16 cellular contexts compared by ENCODE assay signal in genomic region chr1:30822006-30822405, GRCh38.
A peak's percentile ranks its signal among the peaks of the same experiment; 100 is the strongest.
DNase-seq lines count a peak whose midpoint lies in the region; ATAC-seq, FAIRE-seq and TF ChIP-seq lines count a peak whose summit lies in the region.
"Had no signal": no experiment of that assay in that cellular context is flagged by ENCODE, and none has a peak within 500 bp of the region (broad histone marks: within the 10 kb centered on the region; RNA-seq: fewer than 3 reads in every experiment).

No MANE protein-coding gene starts in this region.

- H3K4me3 ChIP-seq in IMR-90 (ENCODE audit: insufficient read depth, low read depth, low read length) (no peak overlapping the region), HepG2 (replicated peaks in 1 of 3; ENCODE audit: insufficient read depth in 1 of 3, low read depth in 2 of 3, low read length in 3 of 3) (no peak overlapping the region), rectal smooth muscle tissue (ENCODE audit: low read length) (no peak overlapping the region)
- no peak overlapping the region for H3K4me3 ChIP-seq in naive thymus-derived CD4-positive, alpha-beta T cell (ENCODE audit: low read length)
- H3K4me3 ChIP-seq: GM12878, HAP-1, K562 had no signal

- H2AFZ ChIP-seq in IMR-90 (replicated peaks; ENCODE audit: low read length, poor library complexity): peak overlapping the region; percentile 51
- no peak overlapping the region for H2AFZ ChIP-seq in HepG2 (ENCODE audit: low read length)

- no peak overlapping the region; a peak in 1 of 4 replicates for H4K8ac ChIP-seq in IMR-90 (ENCODE audit: low read depth in 2 of 2, low read length in 2 of 2)

- BruUV-seq in IMR-90 (replicated peaks; lab: Mats Ljungman, UMichigan) (no TSS peak), HepG2 (replicated peaks; lab: Mats Ljungman, UMichigan) (no TSS peak)

- H2BK120ac ChIP-seq in IMR-90 (ENCODE audit: low read depth, low read length): peak overlapping the region; percentile 72

- H2AK5ac ChIP-seq in IMR-90 (ENCODE audit: low read depth, low read length): peak overlapping the region; percentile 67; the same call in 1 of the 2 replicates

- peak; percentile 52 for FAIRE-seq in HepG2 (lab: Jason Lieb, UNC)
- FAIRE-seq: GM12878, K562 had no signal

- ATAC-seq in IMR-90 (ENCODE audit: low read depth): no peak
- no peak for ATAC-seq in HepG2
- ATAC-seq in left ventricle myocardium superior: no peak
- ATAC-seq in naive thymus-derived CD4-positive, alpha-beta T cell: no peak
- ATAC-seq: GM12878, K562 had no signal

- DNase-seq in IMR-90 (no peak), HepG2 (ENCODE audit: low spot score) (peak; percentile 50), left ventricle myocardium superior (no peak), NCI-H2081 treated with DMSO at 0.1 percent for 48 hours (lab: John Stamatoyannopoulos, UW) (no peak), posterior vena cava (ENCODE audit: low spot score) (no peak)
- no peak for DNase-seq in naive thymus-derived CD4-positive, alpha-beta T cell
- DNase-seq: GDM1, NCI-H1092, NCI-H524, SHP77 treated with DMSO at 0.1 percent for 48 hours had no signal

- peak overlapping the region; percentile 60 for H3K4ac ChIP-seq in IMR-90 (ENCODE audit: low read depth, low read length)

- H3K4me1 Mint-ChIP-seq in brain: peaks cover 37% of the 10 kb centered on the region
- H3K4me1 Mint-ChIP-seq in naive thymus-derived CD4-positive, alpha-beta T cell: peaks cover 9 to 24% (median 15%) of the 10 kb centered on the region in 7 donors

- H3K27ac Mint-ChIP-seq in brain: peak overlapping the region in 4 of 5 experiments; percentile 56 to 92 (median 72)
- H3K27ac Mint-ChIP-seq in naive thymus-derived CD4-positive, alpha-beta T cell: no peak overlapping the region

- H3K4me1 ChIP-seq in IMR-90 (ENCODE audit: control insufficient read depth, insufficient read depth, low read length): peaks cover 22% of the 10 kb centered on the region
- peaks cover 24% of the 10 kb centered on the region for H3K4me1 ChIP-seq in HepG2 (ENCODE audit: insufficient read depth, low read length)
- H3K4me1 ChIP-seq in rectal smooth muscle tissue (ENCODE audit: control insufficient read depth, insufficient read depth, low read length): peaks cover 61% of the 10 kb centered on the region
- peaks cover 0 to 10% of the 10 kb centered on the region in 2 donors for H3K4me1 ChIP-seq in naive thymus-derived CD4-positive, alpha-beta T cell (ENCODE audit: control insufficient read depth in 2 of 2, insufficient read depth in 2 of 2, low read length in 2 of 2)

- no peak overlapping the region for H2BK5ac ChIP-seq in IMR-90 (ENCODE audit: low read depth, low read length, poor library complexity, severe bottlenecking)

- no peak for TF ChIP-seq RAD21 in IMR-90 (IDR thresholded peaks at IDR 0.05; ENCODE audit: low read length)
- TF ChIP-seq RAD21 in HepG2 (CRISPR knock-in tag; IDR thresholded peaks at IDR 0.05): no peak

- H3K4me3 Mint-ChIP-seq in brain: peak overlapping the region in 2 of 5 experiments; percentile 11 to 27
- H3K4me3 Mint-ChIP-seq in naive thymus-derived CD4-positive, alpha-beta T cell: no peak overlapping the region

- no peak overlapping the region for H3K23ac ChIP-seq in IMR-90 (ENCODE audit: low read depth, low read length)

- intact Hi-C loops in IMR-90 (cut with micrococcal nuclease) (loop anchor here (5.0 kb wide), 1 partner anchor 35 kb away; no protein-coding TSS in a partner anchor), HepG2 (cut with micrococcal nuclease; ENCODE audit: unreplicated experiment) (no loop called here), left ventricle myocardium superior (cut with micrococcal nuclease) (no loop called here), posterior vena cava (cut with DNase I) (no loop called here)
- intact Hi-C loops in naive thymus-derived CD4-positive, alpha-beta T cell (cut with micrococcal nuclease): no loop called here

- peaks cover 38% of the 10 kb centered on the region for H3K9me1 ChIP-seq in IMR-90 (ENCODE audit: insufficient read depth, low read length)

- dilution Hi-C loops in IMR-90 (cut with HindIII; ENCODE audit: low sequenced_read_pairs, unreplicated experiment): loop anchor here (25.0 kb wide), 1 partner anchor 90 kb away; the partner anchor contains the start of gene SDC3

- WGBS in IMR-90 (ENCODE audit: extremely low coverage in 2 of 2, insufficient read length in 1 of 2), 2 experiments: no CpG with 5 or more reads among the region's 1 CpG
- WGBS in HepG2 (ENCODE audit: low lambda C conversion rate): 0% methylated on average over 1 of the region's 1 CpG

- H3K79me1 ChIP-seq in IMR-90 (ENCODE audit: low read depth in 1 of 2, low read length in 2 of 2): 0 out of 4 replicates have a peak, but pooled peaks cover 0 to under 1% of the 10 kb centered on the region in 2 experiments

- CTCF ChIA-PET in IMR-90 (lab: Yijun Ruan, JAX) (interaction anchor here (0.6 to 1.2 kb wide), 3 partner anchors 19 to 21 kb away, joined by 3 to 4 read pairs (median 3); no protein-coding TSS in a partner anchor), HepG2 (lab: Yijun Ruan, JAX; ENCODE audit: low intra/inter-chr PET ratio, low total read pairs) (interaction anchor here (0.8 kb wide), 1 partner anchor 21 kb away, joined by 3 read pairs; no protein-coding TSS in a partner anchor)
- CTCF ChIA-PET in naive thymus-derived CD4-positive, alpha-beta T cell (lab: Charles Lee): interaction anchor here (0.6 kb wide), 1 partner anchor 187 kb away, joined by 3 read pairs; no protein-coding TSS in a partner anchor

- no peak for TF ChIP-seq POLR2A in IMR-90 (IDR thresholded peaks at IDR 0.05; ENCODE audit: low read depth, low read length)
- TF ChIP-seq POLR2A in HepG2 (IDR thresholded peaks at IDR 0.05; ENCODE audit: insufficient read depth in 1 of 2, low read depth in 2 of 2, low read length in 2 of 2): no peak

- H3K27me3 ChIP-seq in IMR-90 (ENCODE audit: control insufficient read depth, insufficient read depth, low read length) (no peaks in the 10 kb centered on the region), HepG2 (ENCODE audit: control insufficient read depth in 1 of 2, insufficient read depth in 2 of 2, low read length in 2 of 2) (peaks cover 2 to 32% of the 10 kb centered on the region in 2 experiments; a peak in 4 of 5 replicates), rectal smooth muscle tissue (ENCODE audit: control insufficient read depth, insufficient read depth, low read length) (no peaks in the 10 kb centered on the region)
- peaks cover 9 to 13% of the 10 kb centered on the region in 2 donors for H3K27me3 ChIP-seq in naive thymus-derived CD4-positive, alpha-beta T cell (ENCODE audit: control insufficient read depth in 2 of 2, insufficient read depth in 2 of 2, low read length in 2 of 2)

- H2BK20ac ChIP-seq in IMR-90 (ENCODE audit: low read depth, low read length): peak overlapping the region; percentile 33

- H2AK9ac ChIP-seq in IMR-90 (replicated peaks; ENCODE audit: low read depth, low read length, poor library complexity): no peak overlapping the region

- peaks cover 0 to 11% (median 0%) of the 10 kb centered on the region in 5 experiments for H3K9me3 Mint-ChIP-seq in brain
- H3K9me3 Mint-ChIP-seq in naive thymus-derived CD4-positive, alpha-beta T cell: peaks cover 0 to 1% (median 0%) of the 10 kb centered on the region in 11 donors

- TF ChIP-seq CTCF in IMR-90 (conservative IDR thresholded peaks at IDR 0.05; ENCODE audit: low read depth, low read length): no peak
- TF ChIP-seq CTCF in brain (conservative IDR thresholded peaks at IDR 0.05): no peak
- no peak for TF ChIP-seq CTCF in HepG2 (CRISPR knock-in tag; IDR thresholded peaks at IDR 0.05)

- no peak overlapping the region for H3K56ac ChIP-seq in IMR-90 (ENCODE audit: extremely low read depth, insufficient read depth, low read length)

- POLR2A ChIA-PET in IMR-90 (lab: Charles Lee; ENCODE audit: unreplicated experiment) (no interaction called here), HepG2 (lab: Yijun Ruan, JAX) (no interaction called here)
- POLR2A ChIA-PET in naive thymus-derived CD4-positive, alpha-beta T cell (lab: Charles Lee): no interaction called here

- H3K36me3 ChIP-seq in IMR-90 (ENCODE audit: control insufficient read depth, insufficient read depth, low read length): no peaks in the 10 kb centered on the region
- H3K36me3 ChIP-seq in HepG2 (replicated peaks in 1 of 2; ENCODE audit: control insufficient read depth in 1 of 2, insufficient read depth in 2 of 2, low read length in 2 of 2): no peaks in the 10 kb centered on the region
- no peaks in the 10 kb centered on the region for H3K36me3 ChIP-seq in rectal smooth muscle tissue (ENCODE audit: control insufficient read depth, insufficient read depth, low read length)
- H3K36me3 ChIP-seq in naive thymus-derived CD4-positive, alpha-beta T cell (ENCODE audit: control insufficient read depth in 2 of 3, insufficient read depth in 3 of 3, low read length in 3 of 3): no peaks in the 10 kb centered on the region
- H3K36me3 ChIP-seq: HAP-1 had no signal

- no peaks in the 10 kb centered on the region for H3K36me3 Mint-ChIP-seq in brain
- H3K36me3 Mint-ChIP-seq in naive thymus-derived CD4-positive, alpha-beta T cell: peaks cover 0 to 5% (median 0%) of the 10 kb centered on the region in 5 donors

- peak overlapping the region; percentile 37; the same call in 1 of the 2 replicates for H4K91ac ChIP-seq in IMR-90 (ENCODE audit: insufficient read depth, low read depth, low read length)

- H3K9me3 ChIP-seq in IMR-90 (ENCODE audit: control insufficient read depth, insufficient read depth, low read length) (no peaks in the 10 kb centered on the region), HepG2 (ENCODE audit: low read length) (no peaks in the 10 kb centered on the region)
- no peaks in the 10 kb centered on the region for H3K9me3 ChIP-seq in naive thymus-derived CD4-positive, alpha-beta T cell (ENCODE audit: control insufficient read depth in 2 of 3, low read length in 3 of 3)
- H3K9me3 ChIP-seq: HAP-1 had no signal

- no peaks in the 10 kb centered on the region; the same call in 1 of the 2 replicates for H4K20me1 ChIP-seq in IMR-90 (ENCODE audit: insufficient read depth, low read length)
- H4K20me1 ChIP-seq in HepG2 (ENCODE audit: insufficient read depth, low read length): no peaks in the 10 kb centered on the region; the same call in 1 of the 2 replicates

- no peak overlapping the region for H4K5ac ChIP-seq in IMR-90 (ENCODE audit: low read depth, low read length)

- H3K79me2 ChIP-seq in HepG2 (ENCODE audit: insufficient read depth, low read length): no peaks in the 10 kb centered on the region

- no peak overlapping the region for H3K18ac ChIP-seq in IMR-90 (ENCODE audit: low read depth, low read length)

- TF ChIP-seq EP300 in HepG2 (IDR thresholded peaks at IDR 0.05; ENCODE audit: low read depth in 2 of 2, low read length in 2 of 2): no peak
- TF ChIP-seq EP300 in HepG2 (CRISPR knock-in tag; IDR thresholded peaks at IDR 0.05; ENCODE audit: borderline replicate concordance): no peak

- H3K27me3 Mint-ChIP-seq in brain: peaks cover 3% of the 10 kb centered on the region
- H3K27me3 Mint-ChIP-seq in naive thymus-derived CD4-positive, alpha-beta T cell: peaks cover 66 to 80% (median 74%) of the 10 kb centered on the region in 5 donors

- in situ Hi-C loops in IMR-90 (cut with MboI; ENCODE audit: low sequenced_read_pairs) (no loop called here), HepG2 (cut with HindIII; ENCODE audit: extremely low pct_ligation_motif_present, low pct_unique_long_range_greater_than_20kb) (no loop called here)

- peak overlapping the region; percentile 84; the same call in 2 of the 3 replicates for H2BK15ac ChIP-seq in IMR-90 (ENCODE audit: low read depth, low read length)

- H3K4me2 ChIP-seq in IMR-90 (ENCODE audit: low read depth, low read length) (no peak overlapping the region), HepG2 (ENCODE audit: low read depth, low read length) (peak overlapping the region; percentile 46)

- H3K9ac ChIP-seq in IMR-90 (ENCODE audit: low read depth, low read length) (no peak overlapping the region), HepG2 (ENCODE audit: insufficient read depth, low read depth, low read length) (no peak overlapping the region), rectal smooth muscle tissue (ENCODE audit: low read length) (no peak overlapping the region)

- H3K27ac ChIP-seq in IMR-90 (ENCODE audit: insufficient read depth, low read length) (no peak overlapping the region), HepG2 (ENCODE audit: extremely low read length, insufficient read depth, low read length) (no peak overlapping the region), rectal smooth muscle tissue (ENCODE audit: low read depth, low read length) (peak overlapping the region; percentile 97)
- no peak overlapping the region for H3K27ac ChIP-seq in naive thymus-derived CD4-positive, alpha-beta T cell (ENCODE audit: low read depth, low read length)
- H3K27ac ChIP-seq: C4-2B had no signal

- H3K14ac ChIP-seq in IMR-90 (replicated peaks; ENCODE audit: low read depth, low read length): 0 out of 2 replicates have a peak overlapping the region, but pooled peaks have one; percentile 1

Comparison
In these comparisons a context has a peak if more than half of its experiments do, and no peak if none do; other contexts are left out.
1. H3K27ac Mint-ChIP-seq: peak in brain (4 of 5); none in naive thymus-derived CD4-positive, alpha-beta T cell (0 of 9).